Comparison of ENCODE assay signal across 8 cellular contexts in genomic region chr6:27791182-27791939, GRCh38.
DNase-seq lines count a peak whose midpoint lies in the region; ATAC-seq, FAIRE-seq and TF ChIP-seq lines count a peak whose summit lies in the region.

No MANE protein-coding gene starts in this region.

- H3K4ac ChIP-seq in H9 (ENCODE audit: low read depth, low read length) = no peak overlapping the region

- FAIRE-seq in frontal cortex (lab: Jason Lieb, UNC) = no peak

- H3K4me1 Mint-ChIP-seq in H9 = peaks cover 5 to 21% of the 10 kb centered on the region in 2 experiments
- H3K4me1 Mint-ChIP-seq in activated T-helper 1 cell treated with anti-CD3 and anti-CD28 coated beads, Interleukin-12 subunit alpha, Interleukin-12 subunit beta, Interleukin-2, Interleukin-4 antibody, amounts not matched to agents 30 ng/mL and 10 ng/mL and 1 ng/mL, durations not matched to agents 14 hours and 24 hours and 36 hours (ENCODE audit: low read depth) = peaks cover 42% of the 10 kb centered on the region
- H3K4me1 Mint-ChIP-seq in neural progenitor cell = peaks cover 27% of the 10 kb centered on the region

- H3K4me3 ChIP-seq in BLaER1 = peak overlapping the region; percentile 78
- peak overlapping the region; percentile 66 for H3K4me3 ChIP-seq in neural progenitor cell

- H3K36me3 ChIP-seq in BLaER1 (no peaks in the 10 kb centered on the region), neural progenitor cell (no peaks in the 10 kb centered on the region)

- no peak overlapping the region for H2BK12ac ChIP-seq in H9 (ENCODE audit: insufficient read length, low read depth, low read length)

- no peaks in the 10 kb centered on the region for H4K20me1 ChIP-seq in BLaER1
- H4K20me1 ChIP-seq in H9 (ENCODE audit: control insufficient read depth, insufficient read depth, insufficient read length) = no peaks in the 10 kb centered on the region
- no peaks in the 10 kb centered on the region for H4K20me1 ChIP-seq in neural progenitor cell (ENCODE audit: low read depth)

- H3K79me2 ChIP-seq in H9 (ENCODE audit: insufficient read depth, low read length) = no peaks in the 10 kb centered on the region
- no peaks in the 10 kb centered on the region for H3K79me2 ChIP-seq in neural progenitor cell (ENCODE audit: low read depth)

- H3K23ac ChIP-seq in H9 (ENCODE audit: insufficient read length, low read depth, low read length) = no peak overlapping the region

- no peak overlapping the region for H2BK15ac ChIP-seq in H9 (ENCODE audit: low read depth, low read length)

- no peak for ATAC-seq in HG02623 (IDR thresholded peaks at IDR 0.05; ENCODE audit: unreplicated experiment)

- no peaks in the 10 kb centered on the region for H3K36me3 Mint-ChIP-seq in H9 (ENCODE audit: insufficient read depth in 1 of 3, low read depth in 3 of 3)
- no peaks in the 10 kb centered on the region for H3K36me3 Mint-ChIP-seq in activated T-helper 1 cell treated with anti-CD3 and anti-CD28 coated beads, Interleukin-12 subunit alpha, Interleukin-12 subunit beta, Interleukin-2, Interleukin-4 antibody, amounts not matched to agents 30 ng/mL and 10 ng/mL and 1 ng/mL, durations not matched to agents 14 hours and 24 hours and 36 hours (ENCODE audit: low read depth)
- peaks cover 1% of the 10 kb centered on the region for H3K36me3 Mint-ChIP-seq in neural progenitor cell

- H3K18ac ChIP-seq in H9 (ENCODE audit: insufficient read length, low read depth, low read length) = no peak overlapping the region

- peaks cover 16% of the 10 kb centered on the region for H3K27me3 Mint-ChIP-seq in H9 (ENCODE audit: low read depth)
- H3K27me3 Mint-ChIP-seq in activated T-helper 1 cell treated with anti-CD3 and anti-CD28 coated beads, Interleukin-12 subunit alpha, Interleukin-12 subunit beta, Interleukin-2, Interleukin-4 antibody, amounts not matched to agents 30 ng/mL and 10 ng/mL and 1 ng/mL, durations not matched to agents 14 hours and 24 hours and 36 hours (ENCODE audit: insufficient read depth) = peaks cover 24% of the 10 kb centered on the region
- peaks cover 16% of the 10 kb centered on the region for H3K27me3 Mint-ChIP-seq in neural progenitor cell (ENCODE audit: insufficient read depth, low read depth)

- no peaks in the 10 kb centered on the region for H3K79me1 ChIP-seq in H9 (ENCODE audit: insufficient read depth, low read depth, low read length, poor library complexity, severe bottlenecking)

- peak; percentile 70 for DNase-seq in H9
- DNase-seq in NCI-H748 treated with DMSO at 0.1 percent for 48 hours (lab: John Stamatoyannopoulos, UW) = peak; percentile 94
- DNase-seq in activated T-helper 1 cell treated with anti-CD3 and anti-CD28 coated beads, Interleukin-12 subunit alpha, Interleukin-12 subunit beta, Interleukin-2, Interleukin-4 antibody, amounts not matched to agents 30 ng/mL and 10 ng/mL and 1 ng/mL, durations not matched to agents 14 hours and 24 hours and 36 hours (ENCODE audit: low spot score) = no peak
- DNase-seq in frontal cortex (ENCODE audit: low spot score in 2 of 2) = peak; percentile 29 to 46
- peak; percentile 65 for DNase-seq in neural progenitor cell (ENCODE audit: low spot score)
- no peak for DNase-seq in NCI-H2107 (lab: John Stamatoyannopoulos, UW)

- H4K91ac ChIP-seq in H9 (ENCODE audit: insufficient read length, low read depth, low read length) = no peak overlapping the region

- H3K27ac Mint-ChIP-seq in H9 = peak overlapping the region; percentile 27 to 85 (median 79); a peak in 4 of 7 replicates
- peak overlapping the region; percentile 83 for H3K27ac Mint-ChIP-seq in activated T-helper 1 cell treated with anti-CD3 and anti-CD28 coated beads, Interleukin-12 subunit alpha, Interleukin-12 subunit beta, Interleukin-2, Interleukin-4 antibody, amounts not matched to agents 30 ng/mL and 10 ng/mL and 1 ng/mL, durations not matched to agents 14 hours and 24 hours and 36 hours
- peak overlapping the region; percentile 65 for H3K27ac Mint-ChIP-seq in neural progenitor cell

- H3K27ac ChIP-seq in BLaER1 (no peak overlapping the region), H9 (ENCODE audit: insufficient read length, low read depth, low read length) (no peak overlapping the region), neural progenitor cell (no peak overlapping the region)

- H3K14ac ChIP-seq in H9 (ENCODE audit: insufficient read depth, low read length) = no peak overlapping the region

- no CpG with 5 or more reads among the region's 22 CpGs for WGBS in H9 (ENCODE audit: extremely low coverage, insufficient read length, low lambda C conversion rate)

- no peak overlapping the region for H3K56ac ChIP-seq in H9 (ENCODE audit: insufficient read length, low read depth, low read length)

- peak overlapping the region; percentile 91 to 92 for H3K4me3 Mint-ChIP-seq in H9
- H3K4me3 Mint-ChIP-seq in activated T-helper 1 cell treated with anti-CD3 and anti-CD28 coated beads, Interleukin-12 subunit alpha, Interleukin-12 subunit beta, Interleukin-2, Interleukin-4 antibody, amounts not matched to agents 30 ng/mL and 10 ng/mL and 1 ng/mL, durations not matched to agents 14 hours and 24 hours and 36 hours = peak overlapping the region; percentile 86
- peak overlapping the region; percentile 95 for H3K4me3 Mint-ChIP-seq in neural progenitor cell

- no peak overlapping the region for H2BK20ac ChIP-seq in H9 (ENCODE audit: low read depth, low read length, poor library complexity, severe bottlenecking)

- no peak overlapping the region for H2AFZ ChIP-seq in H9 (ENCODE audit: low read length)
- peak overlapping the region; percentile 94 for H2AFZ ChIP-seq in neural progenitor cell (replicated peaks)

- no peak overlapping the region for H4K5ac ChIP-seq in H9 (ENCODE audit: insufficient read length, low read depth, low read length)

- no peak for TF ChIP-seq CTCF in H9 (conservative IDR thresholded peaks at IDR 0.05)
- TF ChIP-seq CTCF in neural progenitor cell (IDR thresholded peaks at IDR 0.05) = no peak

- H3K9me3 ChIP-seq in BLaER1 = no peaks in the 10 kb centered on the region
- no peaks in the 10 kb centered on the region for H3K9me3 ChIP-seq in H9 (ENCODE audit: control insufficient read depth, low read depth, low read length)
- no peaks in the 10 kb centered on the region for H3K9me3 ChIP-seq in neural progenitor cell (ENCODE audit: low read depth)

- H3K27me3 ChIP-seq in BLaER1 (0 out of 2 replicates have a peak, but pooled peaks cover 4% of the 10 kb centered on the region), H9 (ENCODE audit: insufficient read depth, low read length) (no peaks in the 10 kb centered on the region), neural progenitor cell (no peaks in the 10 kb centered on the region)

- H2AK5ac ChIP-seq in H9 (ENCODE audit: insufficient read length, low read length) = no peak overlapping the region

- H3K4me1 ChIP-seq in BLaER1 (peaks cover 37% of the 10 kb centered on the region), H9 (ENCODE audit: insufficient read depth, low read length) (peaks cover 2% of the 10 kb centered on the region; the same call in 1 of the 2 replicates), neural progenitor cell (peaks cover 6% of the 10 kb centered on the region)

- peaks cover 19% of the 10 kb centered on the region for H3F3A ChIP-seq in neural progenitor cell (ENCODE audit: low read depth)

- peak overlapping the region; percentile 97 for H3K4me2 ChIP-seq in BLaER1
- peak overlapping the region; percentile 96 for H3K4me2 ChIP-seq in H9 (ENCODE audit: insufficient read depth, insufficient read length, low read length)
- H3K4me2 ChIP-seq in neural progenitor cell = peak overlapping the region; percentile 81

- H3K9me3 Mint-ChIP-seq in H9 = no peaks in the 10 kb centered on the region
- H3K9me3 Mint-ChIP-seq in activated T-helper 1 cell treated with anti-CD3 and anti-CD28 coated beads, Interleukin-12 subunit alpha, Interleukin-12 subunit beta, Interleukin-2, Interleukin-4 antibody, amounts not matched to agents 30 ng/mL and 10 ng/mL and 1 ng/mL, durations not matched to agents 14 hours and 24 hours and 36 hours = no peaks in the 10 kb centered on the region
- peaks cover 7% of the 10 kb centered on the region for H3K9me3 Mint-ChIP-seq in neural progenitor cell

- H3K23me2 ChIP-seq in H9 (ENCODE audit: insufficient read length, low read depth, low read length, poor library complexity, severe bottlenecking) = peaks cover 14% of the 10 kb centered on the region

- H2BK5ac ChIP-seq in H9 (ENCODE audit: insufficient read length, low read length) = no peak overlapping the region

- H4K8ac ChIP-seq in H9 (replicated peaks; ENCODE audit: insufficient read length, low read depth, low read length) = no peak overlapping the region

- H3K9ac ChIP-seq in BLaER1 = peak overlapping the region; percentile 72
- H3K9ac ChIP-seq in H9 (ENCODE audit: extremely low read depth, insufficient read length, low read length) = peak overlapping the region; percentile 54
- H3K9ac ChIP-seq in neural progenitor cell = no peak overlapping the region

- no peak overlapping the region for H3T11ph ChIP-seq in H9 (ENCODE audit: low read length)

- no peak overlapping the region for H2BK120ac ChIP-seq in H9 (ENCODE audit: low read depth, low read length, poor library complexity, severe bottlenecking)

- intact Hi-C loops in activated T-helper 1 cell treated with anti-CD3 and anti-CD28 coated beads, Interleukin-12 subunit alpha, Interleukin-12 subunit beta, Interleukin-2, Interleukin-4 antibody, amounts not matched to agents 30 ng/mL and 10 ng/mL and 1 ng/mL, durations not matched to agents 14 hours and 24 hours and 36 hours (cut with micrococcal nuclease) = no loop called here

Comparison
In these comparisons a context has a peak if more than half of its experiments do, and no peak if none do; other contexts are left out.
1. DNase-seq: peak in H9 (single experiment), NCI-H748 treated with DMSO at 0.1 percent for 48 hours (single experiment), frontal cortex (2 of 2) and neural progenitor cell (single experiment); none in activated T-helper 1 cell treated with anti-CD3 and anti-CD28 coated beads, Interleukin-12 subunit alpha, Interleukin-12 subunit beta, Interleukin-2, Interleukin-4 antibody, amounts not matched to agents 30 ng/mL and 10 ng/mL and 1 ng/mL, durations not matched to agents 14 hours and 24 hours and 36 hours (single experiment) and NCI-H2107 (single experiment).
2. Peak in every context shown above with its lines, with median percentiles within 50 percentile points of each other: H3K4me2 ChIP-seq, H3K27ac Mint-ChIP-seq and H3K4me3 Mint-ChIP-seq.